ENCODE assay signal across 12 cellular contexts in genomic region chr15:31458591-31458990, GRCh38.
DNase-seq lines count a peak whose midpoint lies in the region; ATAC-seq and TF ChIP-seq lines count a peak whose summit lies in the region.
"Had no signal": no experiment of that assay in that cellular context is flagged by ENCODE, and none has a peak within 500 bp of the region (broad histone marks: within the 10 kb centered on the region; RNA-seq: fewer than 3 reads in every experiment).

No MANE protein-coding gene starts in this region.

- H3K4me3 ChIP-seq in breast epithelium = no peak overlapping the region
- peak overlapping the region; percentile 2; the same call in 1 of the 2 replicates for H3K4me3 ChIP-seq in OCI-LY3 (ENCODE audit: low read length)
- no peak overlapping the region for H3K4me3 ChIP-seq in esophagus (ENCODE audit: low read depth in 1 of 2, low read length in 2 of 2)
- no peak overlapping the region for H3K4me3 ChIP-seq in suprapubic skin
- H3K4me3 ChIP-seq in gastroesophageal sphincter = no peak overlapping the region
- H3K4me3 ChIP-seq: colonic mucosa had no signal

- H3K27ac ChIP-seq in breast epithelium = no peak overlapping the region
- no peak overlapping the region for H3K27ac ChIP-seq in OCI-LY3 (ENCODE audit: low read length)
- H3K27ac ChIP-seq in esophagus (ENCODE audit: low read depth in 2 of 2, low read length in 1 of 2) = peak overlapping the region; percentile 9 to 37
- H3K27ac ChIP-seq in suprapubic skin = peak overlapping the region; percentile 71
- no peak overlapping the region for H3K27ac ChIP-seq in gastroesophageal sphincter
- H3K27ac ChIP-seq: colonic mucosa had no signal

- H3K4me3 Mint-ChIP-seq in MCF 10A (ENCODE audit: unreplicated experiment) = peak overlapping the region; percentile 1

- peaks cover 24% of the 10 kb centered on the region for H3K4me1 Mint-ChIP-seq in MCF 10A (ENCODE audit: insufficient read depth, unreplicated experiment)

- H3K4me1 ChIP-seq in breast epithelium (no peaks in the 10 kb centered on the region), OCI-LY3 (ENCODE audit: low read length) (peaks cover 26% of the 10 kb centered on the region), esophagus (ENCODE audit: control insufficient read depth in 2 of 2, insufficient read depth in 2 of 2, low read length in 1 of 2) (peaks cover 2 to 14% of the 10 kb centered on the region in 2 donors), suprapubic skin (peaks cover 42% of the 10 kb centered on the region), gastroesophageal sphincter (no peaks in the 10 kb centered on the region)
- H3K4me1 ChIP-seq: BE2C, colonic mucosa had no signal

- H4K20me1 ChIP-seq in OCI-LY3 (ENCODE audit: insufficient read depth, low read length) = no peaks in the 10 kb centered on the region

- H3K27me3 ChIP-seq in breast epithelium (no peaks in the 10 kb centered on the region), OCI-LY3 (ENCODE audit: low read depth, low read length) (peaks cover 40% of the 10 kb centered on the region), esophagus (ENCODE audit: control insufficient read depth in 1 of 2, insufficient read depth in 2 of 2, low read length in 2 of 2) (no peaks in the 10 kb centered on the region), suprapubic skin (no peaks in the 10 kb centered on the region), gastroesophageal sphincter (peaks cover 8% of the 10 kb centered on the region)
- H3K27me3 ChIP-seq: BE2C, colonic mucosa had no signal

- DNase-seq in MCF 10A (ENCODE audit: unreplicated experiment) = no peak
- DNase-seq in breast epithelium (ENCODE audit: low spot score in 2 of 2) = no peak
- DNase-seq in suprapubic skin (ENCODE audit: low spot score in 2 of 2) = peak; percentile 13 to 41
- no peak for DNase-seq in omental fat pad (ENCODE audit: low spot score)
- DNase-seq: BE2C, colonic mucosa, GOT3, mesendoderm had no signal

- no peak overlapping the region for H2AFZ ChIP-seq in OCI-LY3 (ENCODE audit: low read depth, low read length)

- peak overlapping the region; percentile 44 for H3K4me2 ChIP-seq in OCI-LY3 (ENCODE audit: low read length)

- H3K9me3 ChIP-seq in breast epithelium (no peaks in the 10 kb centered on the region), OCI-LY3 (ENCODE audit: insufficient read depth, low read length) (peaks cover 5% of the 10 kb centered on the region; the same call in 1 of the 2 replicates), esophagus (ENCODE audit: control insufficient read depth in 2 of 2, insufficient read depth in 1 of 2, low read depth in 1 of 2, low read length in 1 of 2) (no peaks in the 10 kb centered on the region), suprapubic skin (no peaks in the 10 kb centered on the region), gastroesophageal sphincter (no peaks in the 10 kb centered on the region)
- H3K9me3 ChIP-seq: BE2C, colonic mucosa had no signal

- no peak for ATAC-seq in GM18870 (IDR thresholded peaks at IDR 0.05; ENCODE audit: unreplicated experiment)
- ATAC-seq in omental fat pad (ENCODE audit: low FRiP score) = no peak
- no peak for ATAC-seq in gastroesophageal sphincter

- 40 to 89% methylated on average over 3 of the region's 3 CpGs for WGBS in esophagus, 2 donors
- WGBS in suprapubic skin = 17% methylated on average over 3 of the region's 3 CpGs
- 64 to 73% methylated on average over 2 to 3 of the region's 3 CpGs for WGBS in gastroesophageal sphincter (ENCODE audit: low coverage in 1 of 2), 2 donors

- no peaks in the 10 kb centered on the region for H3K36me3 ChIP-seq in breast epithelium
- H3K36me3 ChIP-seq in OCI-LY3 (replicated peaks; ENCODE audit: low read depth, low read length) = no peaks in the 10 kb centered on the region
- no peaks in the 10 kb centered on the region for H3K36me3 ChIP-seq in esophagus (ENCODE audit: control insufficient read depth in 2 of 2, insufficient read depth in 2 of 2, low read length in 1 of 2)
- no peaks in the 10 kb centered on the region for H3K36me3 ChIP-seq in suprapubic skin
- no peaks in the 10 kb centered on the region for H3K36me3 ChIP-seq in gastroesophageal sphincter
- H3K36me3 ChIP-seq: BE2C, colonic mucosa had no signal

- BruUV-seq in MCF 10A (replicated peaks; lab: Mats Ljungman, UMichigan) = no TSS peak

- peaks cover 8% of the 10 kb centered on the region for H3K9me3 Mint-ChIP-seq in MCF 10A (ENCODE audit: unreplicated experiment)

- no peaks in the 10 kb centered on the region for H3K36me3 Mint-ChIP-seq in MCF 10A (ENCODE audit: insufficient read depth, unreplicated experiment)

- intact Hi-C loops in MCF 10A (cut with micrococcal nuclease) = no loop called here
- intact Hi-C loops in breast epithelium (cut with DNase I; ENCODE audit: low total_unique reads) = no loop called here

- POLR2A ChIA-PET in MCF 10A (lab: Yijun Ruan, JAX) = interaction anchor here (0.7 to 2.9 kb wide), 12 partner anchors 14 to 222 kb away, joined by 3 to 15 read pairs (median 4); no protein-coding TSS in a partner anchor

- no peaks in the 10 kb centered on the region for H3K79me2 ChIP-seq in OCI-LY3 (ENCODE audit: low read length)

- no peak overlapping the region for H3K9ac ChIP-seq in OCI-LY3 (ENCODE audit: low read length)

- peak overlapping the region; percentile 57 for H3K27ac Mint-ChIP-seq in MCF 10A (ENCODE audit: low read depth, unreplicated experiment)

- TF ChIP-seq EP300 in suprapubic skin (IDR thresholded peaks at IDR 0.05) (no peak), gastroesophageal sphincter (IDR thresholded peaks at IDR 0.05) (no peak)

- TF ChIP-seq POLR2A in breast epithelium (IDR thresholded peaks at IDR 0.05) = no peak
- TF ChIP-seq POLR2A in suprapubic skin (IDR thresholded peaks at IDR 0.05) = no peak
- no peak for TF ChIP-seq POLR2A in gastroesophageal sphincter (IDR thresholded peaks at IDR 0.05)

- H3K27me3 Mint-ChIP-seq in MCF 10A (ENCODE audit: insufficient read depth, unreplicated experiment) = no peaks in the 10 kb centered on the region

- TF ChIP-seq CTCF in MCF 10A (IDR thresholded peaks at IDR 0.05; ENCODE audit: unreplicated experiment) (no peak), breast epithelium (IDR thresholded peaks at IDR 0.05) (no peak), OCI-LY3 (IDR thresholded peaks at IDR 0.05; ENCODE audit: low read depth, low read length) (no peak), suprapubic skin (IDR thresholded peaks at IDR 0.05) (no peak), omental fat pad (IDR thresholded peaks at IDR 0.05) (no peak), gastroesophageal sphincter (IDR thresholded peaks at IDR 0.05) (no peak)

- CTCF ChIA-PET in MCF 10A (lab: Yijun Ruan, JAX) = interaction anchor here (0.6 to 3.8 kb wide), 6 partner anchors 21 to 94 kb away, joined by 3 to 33 read pairs (median 4); no protein-coding TSS in a partner anchor

Comparison
In these comparisons a context has a peak if more than half of its experiments do, and no peak if none do; other contexts are left out.
1. DNase-seq: peak in suprapubic skin (2 of 2); none in MCF 10A (single experiment), breast epithelium (0 of 2) and omental fat pad (single experiment).
2. H3K27ac ChIP-seq: peak in esophagus (2 of 2) and suprapubic skin (single experiment); none in breast epithelium (0 of 2), OCI-LY3 (single experiment) and gastroesophageal sphincter (0 of 4).